ENCODE assay signal across 1 cellular context in genomic region chr1:20685739-20686138, GRCh38.
TF ChIP-seq lines count a peak whose summit lies in the region.

No MANE protein-coding gene starts in this region.

TF ChIP-seq in HepG2, 621 proteins besides CTCF, POLR2A, EP300 and RAD21:
- TF ChIP-seq ZMYM3 (CRISPR knock-in tag; IDR thresholded peaks at IDR 0.05) (no peak), ZNF446 (CRISPR knock-in tag; IDR thresholded peaks at IDR 0.05) (no peak), ZFX (CRISPR knock-in tag; IDR thresholded peaks at IDR 0.05; ENCODE audit: low read depth) (0 out of 2 replicates have a peak, but pooled peaks have one; percentile 3), ZNF800 (CRISPR knock-in tag; IDR thresholded peaks at IDR 0.05) (no peak), ELF4 (CRISPR knock-in tag; IDR thresholded peaks at IDR 0.05; ENCODE audit: borderline replicate concordance) (no peak)
